ENCODE assay signal across 1 cellular context in the genomic region with DNA sequence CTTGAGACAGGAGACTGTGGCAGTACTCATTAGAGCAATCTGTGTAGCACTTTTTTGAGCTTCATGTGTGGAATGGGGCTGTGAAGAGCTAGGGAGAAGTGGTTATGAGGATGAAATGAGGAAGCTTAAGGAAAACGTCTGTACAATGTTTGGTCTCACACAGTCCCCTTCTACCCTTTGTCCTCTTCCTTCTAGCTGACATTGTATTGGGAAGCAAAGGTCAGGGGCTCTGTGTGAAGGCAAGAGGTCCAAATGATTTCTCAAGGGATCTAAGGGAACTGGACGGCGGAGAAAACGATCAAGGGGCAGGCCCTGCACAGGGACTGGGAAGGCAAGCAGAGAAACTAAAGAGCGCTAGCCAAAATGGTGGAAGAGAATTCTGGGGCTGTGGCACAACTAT.
TF ChIP-seq lines count a peak whose summit lies in the region.

No MANE protein-coding gene starts in this region.

TF ChIP-seq in WTC11, 78 proteins besides CTCF, POLR2A, EP300 and RAD21 (continued from another document):
- TF ChIP-seq, protein P1, sequence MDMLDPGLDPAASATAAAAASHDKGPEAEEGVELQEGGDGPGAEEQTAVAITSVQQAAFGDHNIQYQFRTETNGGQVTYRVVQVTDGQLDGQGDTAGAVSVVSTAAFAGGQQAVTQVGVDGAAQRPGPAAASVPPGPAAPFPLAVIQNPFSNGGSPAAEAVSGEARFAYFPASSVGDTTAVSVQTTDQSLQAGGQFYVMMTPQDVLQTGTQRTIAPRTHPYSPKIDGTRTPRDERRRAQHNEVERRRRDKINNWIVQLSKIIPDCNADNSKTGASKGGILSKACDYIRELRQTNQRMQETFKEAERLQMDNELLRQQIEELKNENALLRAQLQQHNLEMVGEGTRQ (CRISPR knock-in tag; IDR thresholded peaks at IDR 0.05) = no peak
- TF ChIP-seq ATF2 (CRISPR knock-in tag; IDR thresholded peaks at IDR 0.05; ENCODE audit: borderline replicate concordance, low read depth) (no peak), TCF7 (CRISPR knock-in tag; IDR thresholded peaks at IDR 0.05; ENCODE audit: low read depth) (no peak)
